Comparison of ENCODE assay signal across 9 cellular contexts in genomic region chr9:14326264-14326826, GRCh38. TPM values are rescaled to one million over a fixed set of nuclear protein-coding genes. Genes with fewer than 3 reads are reported as not detected.
DNase-seq lines count a peak whose midpoint lies in the region; ATAC-seq, FAIRE-seq and TF ChIP-seq lines count a peak whose summit lies in the region.
"Had no signal": no experiment of that assay in that cellular context is flagged by ENCODE, and none has a peak within 500 bp of the region (broad histone marks: within the 10 kb centered on the region; RNA-seq: fewer than 3 reads in every experiment).

No MANE protein-coding gene starts in this region.

- no peak for FAIRE-seq in urothelium cell line (lab: Jason Lieb, UNC)

- peak overlapping the region; percentile 87 for H3K27ac Mint-ChIP-seq in activated T-cell treated with anti-CD3 and anti-CD28 coated beads, Interleukin-2, amount 50 U/mL, for 72 hours
- no peak overlapping the region for H3K27ac Mint-ChIP-seq in T-helper 17 cell
- H3K27ac Mint-ChIP-seq: activated T-cell treated with anti-CD3 and anti-CD28 coated beads, Interleukin-2, amount 50 U/mL, for 24 hours had no signal

- H3K36me3 Mint-ChIP-seq in activated T-cell treated with anti-CD3 and anti-CD28 coated beads, Interleukin-2, amount 50 U/mL, for 72 hours (ENCODE audit: insufficient read depth in 2 of 2): peaks cover 4% of the 10 kb centered on the region in 2 donors
- H3K36me3 Mint-ChIP-seq in T-helper 17 cell (ENCODE audit: low read depth): peaks cover 4% of the 10 kb centered on the region

- no peaks in the 10 kb centered on the region for H3K9me3 ChIP-seq in T-helper 17 cell (ENCODE audit: control insufficient read depth, low read length, poor library complexity, severe bottlenecking)

- no peaks in the 10 kb centered on the region for H3K9me3 Mint-ChIP-seq in activated T-cell treated with anti-CD3 and anti-CD28 coated beads, Interleukin-2, amount 50 U/mL, for 72 hours
- H3K9me3 Mint-ChIP-seq: activated T-cell treated with anti-CD3 and anti-CD28 coated beads, Interleukin-2, amount 50 U/mL, for 24 hours had no signal

- peak; percentile 36 to 47 for DNase-seq in activated T-cell treated with anti-CD3 and anti-CD28 coated beads, Interleukin-2, amount 50 U/mL, for 72 hours
- DNase-seq in activated T-cell treated with anti-CD3 and anti-CD28 coated beads, Interleukin-2, amount 50 U/mL, for 48 hours: no peak
- peak; percentile 61 for DNase-seq in NCI-H1694 (lab: John Stamatoyannopoulos, UW)
- DNase-seq in astrocyte of the spinal cord (ENCODE audit: low read depth, low spot score): peak; percentile 86
- peak; percentile 61 for DNase-seq in urothelium cell line (ENCODE audit: low spot score)
- DNase-seq in T-helper 17 cell: no peak
- no peak for DNase-seq in cortex of kidney (lab: John Stamatoyannopoulos, UW)
- DNase-seq in stimulated activated naive CD4-positive, alpha-beta T cell treated with Interleukin-2 at 50 U/mL for 16 hours (lab: John Stamatoyannopoulos, UW): no peak
- DNase-seq: activated T-cell treated with anti-CD3 and anti-CD28 coated beads, Interleukin-2, amount 50 U/mL, for 24 hours had no signal

- H3K4me3 Mint-ChIP-seq in activated T-cell treated with anti-CD3 and anti-CD28 coated beads, Interleukin-2, amount 50 U/mL, for 72 hours: no peak overlapping the region
- H3K4me3 Mint-ChIP-seq in T-helper 17 cell: no peak overlapping the region
- H3K4me3 Mint-ChIP-seq: activated T-cell treated with anti-CD3 and anti-CD28 coated beads, Interleukin-2, amount 50 U/mL, for 24 hours had no signal

- no peak for TF ChIP-seq CTCF in astrocyte of the spinal cord (IDR thresholded peaks at IDR 0.05; ENCODE audit: low read depth, low read length)

- no peak overlapping the region for H3K4me3 ChIP-seq in astrocyte of the spinal cord (ENCODE audit: low read depth, low read length)

- H3K4me1 Mint-ChIP-seq in activated T-cell treated with anti-CD3 and anti-CD28 coated beads, Interleukin-2, amount 50 U/mL, for 72 hours (ENCODE audit: low read depth): peaks cover 16% of the 10 kb centered on the region
- peaks cover 11% of the 10 kb centered on the region for H3K4me1 Mint-ChIP-seq in T-helper 17 cell

- in situ Hi-C loops in astrocyte of the spinal cord (cut with HindIII; ENCODE audit: low sequenced_read_pairs): no loop called here

- peak; percentile 80 to 87 for ATAC-seq in activated T-cell treated with anti-CD3 and anti-CD28 coated beads, Interleukin-2, amount 50 U/mL, for 72 hours (replicated peaks in 1 of 2)
- no peak for ATAC-seq in T-helper 17 cell

- H3K27me3 Mint-ChIP-seq in activated T-cell treated with anti-CD3 and anti-CD28 coated beads, Interleukin-2, amount 50 U/mL, for 72 hours (ENCODE audit: low read depth): peaks cover 61% of the 10 kb centered on the region
- peaks cover 22% of the 10 kb centered on the region for H3K27me3 Mint-ChIP-seq in T-helper 17 cell

RNA-seq across cellular contexts. Expression of gene NFIB, which starts 12.4 kb away (rescaled TPM):
- not detected for total RNA-seq in activated T-cell treated with anti-CD3 and anti-CD28 coated beads, Interleukin-2, amount 50 U/mL, for 72 hours
- total RNA-seq in T-helper 17 cell: under 1 TPM; 0.12 to 0.76 TPM

Comparison
In these comparisons a context has a peak if more than half of its experiments do, and no peak if none do; other contexts are left out.
1. DNase-seq: peak in activated T-cell treated with anti-CD3 and anti-CD28 coated beads, Interleukin-2, amount 50 U/mL, for 72 hours (2 of 2), NCI-H1694 (single experiment), astrocyte of the spinal cord (single experiment) and urothelium cell line (single experiment); none in activated T-cell treated with anti-CD3 and anti-CD28 coated beads, Interleukin-2, amount 50 U/mL, for 48 hours (0 of 2), T-helper 17 cell (0 of 3), cortex of kidney (single experiment) and stimulated activated naive CD4-positive, alpha-beta T cell treated with Interleukin-2 at 50 U/mL for 16 hours (single experiment).